ENCODE assay signal across 36 cellular contexts in the genomic region with DNA sequence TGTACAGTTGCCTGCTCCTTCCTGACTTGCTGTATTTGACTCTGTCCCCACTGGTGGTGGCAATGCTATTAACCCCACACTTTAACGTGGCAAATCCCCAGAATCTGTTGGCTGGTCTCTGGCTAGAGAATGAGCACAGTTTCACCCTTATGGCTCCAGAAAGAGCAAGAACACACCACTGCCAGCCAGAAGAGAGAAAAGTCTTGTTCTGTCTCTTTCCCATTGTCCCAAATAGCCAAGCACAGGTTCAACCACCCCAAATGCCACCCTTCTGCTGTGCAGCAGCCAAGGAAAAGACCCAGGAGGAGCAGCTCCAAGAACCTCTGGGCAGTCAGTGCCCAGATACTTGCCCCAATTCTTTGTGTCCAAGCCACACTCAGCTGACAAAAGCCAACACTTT. TPM values are rescaled to one million over a fixed set of nuclear protein-coding genes. Genes with fewer than 3 reads are reported as not detected.
"Had no signal": no experiment of that assay in that cellular context is flagged by ENCODE, and none has a peak within 500 bp of the region (broad histone marks: within the 10 kb centered on the region; RNA-seq: fewer than 3 reads in every experiment).

No MANE protein-coding gene starts in this region.

- H3K27me3 ChIP-seq: colonic mucosa, esophagus muscularis mucosa, foreskin keratinocyte, gastroesophageal sphincter, heart right ventricle, left lung, sigmoid colon, upper lobe of right lung, uterus had no signal

- ATAC-seq: foreskin keratinocyte; gastroesophageal sphincter; heart right ventricle; left cardiac atrium; left lung; natural killer cell treated with Interleukin-12 subunit alpha and Interleukin-12 subunit beta and Interleukin-15 and Interleukin-18, amount 100 ng/mL, for 72 hours; right cardiac atrium; stimulated activated effector memory CD8-positive, alpha-beta T cell treated with anti-CD3 and anti-CD28 coated beads, Interleukin-12 subunit alpha, Interleukin-12 subunit beta, amount 100 ng/mL, for 72 hours; stimulated activated naive CD8-positive, alpha-beta T cell treated with anti-CD3 and anti-CD28 coated beads, Interleukin-15, Interleukin-2, amounts not matched to agents 100 U/mL and 50 U/mL, for 24 hours; upper lobe of right lung had no signal

- H3K9ac ChIP-seq: parathyroid adenoma had no signal

- H3K4me1 ChIP-seq: colonic mucosa, esophagus muscularis mucosa, foreskin keratinocyte, gastroesophageal sphincter, heart right ventricle, left lung, parathyroid adenoma, prostate gland, sigmoid colon, tibial nerve, upper lobe of right lung, uterus had no signal

- DNase-seq: colonic mucosa; effector memory CD4-positive, alpha-beta T cell; foreskin keratinocyte; glutamatergic neuron; heart right ventricle; left cardiac atrium; left lung; mammary epithelial cell; naive B cell; right cardiac atrium; sigmoid colon; stimulated activated CD4-positive, alpha-beta T cell treated with anti-CD3 and anti-CD28 coated beads, Interleukin-2, amount 100 ng/mL, for 24 hours; stimulated activated CD4-positive, alpha-beta T cell treated with anti-CD3 and anti-CD28 coated beads, Interleukin-4, amount 100 ng/mL, for 24 hours; stimulated activated naive CD8-positive, alpha-beta T cell treated with anti-CD3 and anti-CD28 coated beads, Interleukin-15, Interleukin-2, amounts not matched to agents 100 U/mL and 50 U/mL, for 24 hours; upper lobe of right lung; uterus had no signal

- H3K4me1 Mint-ChIP-seq: naive B cell; stimulated activated effector memory CD8-positive, alpha-beta T cell treated with anti-CD3 and anti-CD28 coated beads, Interleukin-12 subunit alpha, Interleukin-12 subunit beta, amount 100 ng/mL, for 72 hours had no signal

- H3K79me2 ChIP-seq: parathyroid adenoma had no signal

- H2AFZ ChIP-seq: parathyroid adenoma had no signal

- H3K27me3 Mint-ChIP-seq: dendritic cell treated with granulocyte-macrophage colony-stimulating factor and Interleukin-4, amounts not matched to agents 40 ng/mL and 50 ng/mL, for 4 days had no signal

- H3K27ac ChIP-seq: colonic mucosa, esophagus muscularis mucosa, foreskin keratinocyte, gastroesophageal sphincter, heart right ventricle, left lung, parathyroid adenoma, prostate gland, sigmoid colon, thoracic aorta, tibial nerve, upper lobe of right lung, uterus had no signal

- H3K4me3 Mint-ChIP-seq: dendritic cell treated with granulocyte-macrophage colony-stimulating factor and Interleukin-4, amounts not matched to agents 40 ng/mL and 50 ng/mL, for 4 days; naive B cell; natural killer cell treated with Interleukin-12 subunit alpha and Interleukin-12 subunit beta and Interleukin-15 and Interleukin-18, amount 100 ng/mL, for 72 hours; neural crest cell; stimulated activated effector memory CD8-positive, alpha-beta T cell treated with anti-CD3 and anti-CD28 coated beads, Interleukin-12 subunit alpha, Interleukin-12 subunit beta, amount 100 ng/mL, for 72 hours had no signal

- H3K9me3 ChIP-seq: colonic mucosa, esophagus muscularis mucosa, gastroesophageal sphincter, heart right ventricle, left lung, prostate gland, sigmoid colon, thoracic aorta, tibial nerve, upper lobe of right lung, uterus had no signal

- H3K36me3 ChIP-seq: colonic mucosa, esophagus muscularis mucosa, gastroesophageal sphincter, heart right ventricle, left lung, prostate gland, sigmoid colon, thoracic aorta, tibial nerve, upper lobe of right lung, uterus had no signal

- H3K36me3 Mint-ChIP-seq: naive B cell; natural killer cell treated with Interleukin-12 subunit alpha and Interleukin-12 subunit beta and Interleukin-15 and Interleukin-18, amount 100 ng/mL, for 72 hours; stimulated activated effector memory CD8-positive, alpha-beta T cell treated with anti-CD3 and anti-CD28 coated beads, Interleukin-12 subunit alpha, Interleukin-12 subunit beta, amount 100 ng/mL, for 72 hours had no signal

- H3K27ac Mint-ChIP-seq: dendritic cell treated with granulocyte-macrophage colony-stimulating factor and Interleukin-4, amounts not matched to agents 40 ng/mL and 50 ng/mL, for 4 days; naive B cell; natural killer cell treated with Interleukin-12 subunit alpha and Interleukin-12 subunit beta and Interleukin-15 and Interleukin-18, amount 100 ng/mL, for 72 hours; stimulated activated effector memory CD8-positive, alpha-beta T cell treated with anti-CD3 and anti-CD28 coated beads, Interleukin-12 subunit alpha, Interleukin-12 subunit beta, amount 100 ng/mL, for 72 hours had no signal

- H3K9me3 Mint-ChIP-seq: dendritic cell treated with granulocyte-macrophage colony-stimulating factor and Interleukin-4, amounts not matched to agents 40 ng/mL and 50 ng/mL, for 4 days; naive B cell; natural killer cell treated with Interleukin-12 subunit alpha and Interleukin-12 subunit beta and Interleukin-15 and Interleukin-18, amount 100 ng/mL, for 72 hours; stimulated activated effector memory CD8-positive, alpha-beta T cell treated with anti-CD3 and anti-CD28 coated beads, Interleukin-12 subunit alpha, Interleukin-12 subunit beta, amount 100 ng/mL, for 72 hours had no signal

- H3K4me3 ChIP-seq: colonic mucosa, esophagus muscularis mucosa, gastroesophageal sphincter, heart right ventricle, left lung, prostate gland, sigmoid colon, thoracic aorta, tibial nerve, upper lobe of right lung, uterus had no signal

RNA-seq across cellular contexts. Expression of gene SLC16A9, which starts 11.3 kb away (rescaled TPM):
- total RNA-seq: endothelial cell of umbilical vein, mononuclear cell had no signal

RNA-seq across cellular contexts. Expression of gene MRLN, which starts 54.9 kb away (rescaled TPM):
- total RNA-seq: chondrocyte; colonic mucosa; endothelial cell of umbilical vein; epithelial cell of proximal tubule; esophagus muscularis mucosa; fibroblast of lung; foreskin keratinocyte; gastroesophageal sphincter; heart right ventricle; kidney epithelial cell; left cardiac atrium; left lung; lower leg skin; mammary epithelial cell; mesenteric fat pad; mononuclear cell; natural killer cell treated with Interleukin-12 subunit alpha and Interleukin-12 subunit beta and Interleukin-15 and Interleukin-18, amount 100 ng/mL, for 72 hours; neural crest cell; osteoblast; prostate gland; renal cortical epithelial cell; right cardiac atrium; sigmoid colon; thoracic aorta; tibial nerve; upper lobe of right lung had no signal
- polyA plus RNA-seq: endothelial cell of umbilical vein, fibroblast of lung, foreskin keratinocyte, heart right ventricle, mammary epithelial cell, right cardiac atrium, sigmoid colon had no signal
